16 cellular contexts compared by ENCODE assay signal in genomic region chr1:111199329-111199728, GRCh38. TPM values are rescaled to one million over a fixed set of nuclear protein-coding genes. Genes with fewer than 3 reads are reported as not detected.
A peak's percentile ranks its signal among the peaks of the same experiment; 100 is the strongest.
DNase-seq lines count a peak whose midpoint lies in the region; ATAC-seq, FAIRE-seq and TF ChIP-seq lines count a peak whose summit lies in the region.
"Had no signal": no experiment of that assay in that cellular context is flagged by ENCODE, and none has a peak within 500 bp of the region (broad histone marks: within the 10 kb centered on the region; RNA-seq: fewer than 3 reads in every experiment).

No MANE protein-coding gene starts in this region.

- intact Hi-C loops in CD14-positive monocyte (cut with micrococcal nuclease) = no loop called here
- intact Hi-C loops in natural killer cell (cut with micrococcal nuclease) = no loop called here
- intact Hi-C loops in prostate gland (cut with DNase I) = no loop called here

- no peak overlapping the region for H3K27ac ChIP-seq in prostate gland

- peaks cover 7% of the 10 kb centered on the region for H3K4me1 ChIP-seq in prostate gland (replicated peaks)

- H3K9me3 ChIP-seq in prostate gland = no peaks in the 10 kb centered on the region

- ATAC-seq in natural killer cell (peak in 2 of 3 donors; percentile 21 to 35), GM21390 (IDR thresholded peaks at IDR 0.05; ENCODE audit: unreplicated experiment) (no peak), HG03354 (IDR thresholded peaks at IDR 0.05; ENCODE audit: poor library complexity, severe bottlenecking, unreplicated experiment) (no peak)

- TF ChIP-seq POLR2A in prostate gland (IDR thresholded peaks at IDR 0.05) = no peak

- H3K27me3 Mint-ChIP-seq in CD14-positive monocyte (ENCODE audit: low read depth in 3 of 3) = no peaks in the 10 kb centered on the region
- no peaks in the 10 kb centered on the region for H3K27me3 Mint-ChIP-seq in activated naive CD8-positive, alpha-beta T cell treated with anti-CD3 and anti-CD28 coated beads for 36 hours
- H3K27me3 Mint-ChIP-seq in natural killer cell (ENCODE audit: low read depth in 2 of 2) = no peaks in the 10 kb centered on the region

- H3K4me3 Mint-ChIP-seq in CD14-positive monocyte = peak overlapping the region; percentile 56 to 78
- H3K4me3 Mint-ChIP-seq in activated naive CD8-positive, alpha-beta T cell treated with anti-CD3 and anti-CD28 coated beads for 36 hours = peak overlapping the region; percentile 100
- peak overlapping the region; percentile 94 for H3K4me3 Mint-ChIP-seq in natural killer cell

- WGBS in prostate gland = 73% methylated on average over 3 of the region's 3 CpGs

- peaks cover 44 to 46% of the 10 kb centered on the region in 2 donors for H3K36me3 Mint-ChIP-seq in CD14-positive monocyte
- peaks cover 63% of the 10 kb centered on the region for H3K36me3 Mint-ChIP-seq in activated naive CD8-positive, alpha-beta T cell treated with anti-CD3 and anti-CD28 coated beads for 36 hours
- peaks cover 24% of the 10 kb centered on the region for H3K36me3 Mint-ChIP-seq in natural killer cell

- H3K36me3 ChIP-seq in prostate gland = no peaks in the 10 kb centered on the region

- FAIRE-seq in GM19239 (lab: Jason Lieb, UNC) = peak; percentile 69
- FAIRE-seq: GM12892, islet of Langerhans had no signal

- peak overlapping the region in 1 of 2 donors; percentile 4 for H3K4me3 ChIP-seq in prostate gland

- H3K27ac Mint-ChIP-seq in CD14-positive monocyte = peak overlapping the region; percentile 93 to 98 (median 97)
- peak overlapping the region; percentile 100 for H3K27ac Mint-ChIP-seq in activated naive CD8-positive, alpha-beta T cell treated with anti-CD3 and anti-CD28 coated beads for 36 hours
- peak overlapping the region; percentile 91 to 95 for H3K27ac Mint-ChIP-seq in natural killer cell

- H3K4me1 Mint-ChIP-seq in CD14-positive monocyte (peaks cover 89% of the 10 kb centered on the region), natural killer cell (peaks cover 84 to 85% of the 10 kb centered on the region in 2 donors)
- H3K4me1 Mint-ChIP-seq in activated naive CD8-positive, alpha-beta T cell treated with anti-CD3 and anti-CD28 coated beads for 36 hours = peaks cover 51% of the 10 kb centered on the region

- H3K9me3 Mint-ChIP-seq in CD14-positive monocyte (peaks cover 0 to 2% (median 0%) of the 10 kb centered on the region in 7 donors), natural killer cell (no peaks in the 10 kb centered on the region)
- H3K9me3 Mint-ChIP-seq in activated naive CD8-positive, alpha-beta T cell treated with anti-CD3 and anti-CD28 coated beads for 36 hours = no peaks in the 10 kb centered on the region

- H3K27me3 ChIP-seq in prostate gland (replicated peaks; ENCODE audit: insufficient read depth) = no peaks in the 10 kb centered on the region

- DNase-seq in CD14-positive monocyte (ENCODE audit: low spot score) (no peak), GM19239 (ENCODE audit: insufficient read length, low spot score) (no peak), natural killer cell (no peak), prostate gland (ENCODE audit: low spot score) (no peak), NCI-H146 (lab: John Stamatoyannopoulos, UW) (no peak)
- DNase-seq in activated naive CD8-positive, alpha-beta T cell treated with anti-CD3 and anti-CD28 coated beads for 36 hours = no peak
- DNase-seq: cerebellar nuclear complex; COR-L47; NCI-H1105; NCI-H774; stimulated activated CD4-positive, alpha-beta T cell treated with anti-CD3 and anti-CD28 coated beads, Interleukin-4, amount 100 ng/mL, for 24 hours had no signal

- TF ChIP-seq CTCF in CD14-positive monocyte (IDR thresholded peaks at IDR 0.05) = no peak
- no peak for TF ChIP-seq CTCF in natural killer cell (IDR thresholded peaks at IDR 0.05)
- no peak for TF ChIP-seq CTCF in prostate gland (IDR thresholded peaks at IDR 0.05)

RNA-seq across cellular contexts. Expression of gene DENND2D, which starts 1.1 kb away (rescaled TPM):
- polyA plus RNA-seq in CD14-positive monocyte = 10 to 100 TPM; 22.4 to 24.0 TPM
- 100 to 1,000 TPM; 201 to 203 TPM for total RNA-seq in activated naive CD8-positive, alpha-beta T cell treated with anti-CD3 and anti-CD28 coated beads for 36 hours
- total RNA-seq in natural killer cell (100 to 1,000 TPM; 203 to 297 (median 203) TPM), prostate gland (10 to 100 TPM; 25.4 to 37.2 TPM)

RNA-seq across cellular contexts. Expression of gene CHI3L2, which starts 28.2 kb away (rescaled TPM):
- 1 to 10 TPM; 1.4 to 9.9 TPM for polyA plus RNA-seq in CD14-positive monocyte
- 1 to 10 TPM; 5.1 to 9.2 TPM for total RNA-seq in activated naive CD8-positive, alpha-beta T cell treated with anti-CD3 and anti-CD28 coated beads for 36 hours
- total RNA-seq in natural killer cell (10 to 100 TPM; 13.5 to 21.1 (median 17.0) TPM), prostate gland (10 to 100 TPM in 1 of 2 donors, under 1 TPM in 1; 0.82 to 10.6 TPM)
- total RNA-seq: fibroblast of villous mesenchyme had no signal

RNA-seq across cellular contexts. Expression of gene CEPT1, which starts 59.3 kb away (rescaled TPM):
- 10 to 100 TPM; 20.8 to 26.9 TPM for polyA plus RNA-seq in CD14-positive monocyte
- 10 to 100 TPM; 34.8 to 35.9 TPM for total RNA-seq in activated naive CD8-positive, alpha-beta T cell treated with anti-CD3 and anti-CD28 coated beads for 36 hours
- total RNA-seq in natural killer cell (10 to 100 TPM; 35.4 to 49.5 (median 40.9) TPM), prostate gland (10 to 100 TPM; 32.2 to 52.5 TPM)

RNA-seq across cellular contexts. Expression of gene DRAM2, which starts 59.4 kb away (rescaled TPM):
- polyA plus RNA-seq in CD14-positive monocyte = 100 to 1,000 TPM; 190 to 204 TPM
- total RNA-seq in activated naive CD8-positive, alpha-beta T cell treated with anti-CD3 and anti-CD28 coated beads for 36 hours = 10 to 100 TPM; 25.6 to 26.8 TPM
- total RNA-seq in natural killer cell (10 to 100 TPM; 35.8 to 40.8 (median 36.4) TPM), prostate gland (10 to 100 TPM; 33.3 to 47.8 TPM)

Comparison
In these comparisons a context has a peak if more than half of its experiments do, and no peak if none do; other contexts are left out.
1. ATAC-seq: peak in natural killer cell (2 of 3); none in GM21390 (single experiment) and HG03354 (single experiment).
2. RNA of gene DENND2D, which starts 1.1 kb away (total RNA-seq): 203 to 297 TPM in natural killer cell and 201 to 203 TPM in activated naive CD8-positive, alpha-beta T cell treated with anti-CD3 and anti-CD28 coated beads for 36 hours; 25.4 to 37.2 TPM in prostate gland; every median in the first group is over 4 times any median in the second.
3. Peak in every context shown above with its lines, with median percentiles within 50 percentile points of each other: H3K27ac Mint-ChIP-seq and H3K4me3 Mint-ChIP-seq.